Comparison of ENCODE assay signal across 9 cellular contexts in the genomic region with DNA sequence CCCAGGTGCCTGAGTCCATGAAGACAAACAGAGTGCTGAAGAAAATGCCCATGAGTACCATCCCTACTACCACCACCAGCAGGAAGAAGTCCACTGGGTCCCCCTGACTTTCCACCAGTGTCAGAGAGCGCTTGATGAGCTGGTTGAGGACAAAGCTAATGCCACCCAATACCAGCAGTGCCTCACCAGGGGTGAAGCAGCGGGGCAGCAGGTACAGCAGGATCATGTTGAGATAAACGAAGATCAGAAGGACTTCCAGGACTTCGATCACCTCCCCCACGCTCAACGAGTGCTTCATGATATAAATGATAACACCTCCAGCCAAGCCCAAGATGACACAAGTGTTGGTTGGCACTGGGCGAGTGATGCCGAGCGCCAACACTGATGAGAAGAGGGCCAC. TPM values are rescaled to one million over a fixed set of nuclear protein-coding genes. Genes with fewer than 3 reads are reported as not detected.
DNase-seq lines count a peak whose midpoint lies in the region; ATAC-seq and TF ChIP-seq lines count a peak whose summit lies in the region.
"Had no signal": no experiment of that assay in that cellular context is flagged by ENCODE, and none has a peak within 500 bp of the region (broad histone marks: within the 10 kb centered on the region; RNA-seq: fewer than 3 reads in every experiment).

No MANE protein-coding gene starts in this region.

- H3K27ac ChIP-seq in ACC112 (ENCODE audit: low read depth, low read length) (no peak overlapping the region), muscle layer of duodenum (ENCODE audit: low read length) (no peak overlapping the region)

- no peak overlapping the region for H2AFZ ChIP-seq in ACC112 (ENCODE audit: low read length, unreplicated experiment)

- peaks cover 3% of the 10 kb centered on the region for H3K36me3 Mint-ChIP-seq in IgD-negative memory B cell
- no peaks in the 10 kb centered on the region for H3K36me3 Mint-ChIP-seq in chondrocyte (ENCODE audit: low read depth)

- H3K4me1 ChIP-seq in ACC112 (ENCODE audit: control insufficient read depth, insufficient read depth, low read length, unreplicated experiment) (peaks cover 11% of the 10 kb centered on the region), muscle layer of duodenum (ENCODE audit: control insufficient read depth in 1 of 2, insufficient read depth in 2 of 2, low read length in 2 of 2) (peaks cover 6 to 18% of the 10 kb centered on the region in 2 donors)

- H3K9me3 ChIP-seq in muscle layer of duodenum (ENCODE audit: control insufficient read depth in 1 of 2, low read length in 2 of 2): no peaks in the 10 kb centered on the region

- DNase-seq in chondrocyte (ENCODE audit: low spot score) (peak; percentile 36), SHP77 (lab: John Stamatoyannopoulos, UW) (no peak), GM19238 (ENCODE audit: insufficient read length, low spot score) (no peak)
- DNase-seq in central memory CD4-positive, alpha-beta T cell: no peak
- DNase-seq: cortex of kidney had no signal

- H3K4me3 Mint-ChIP-seq in IgD-negative memory B cell (peak overlapping the region; percentile 99), chondrocyte (ENCODE audit: unreplicated experiment) (peak overlapping the region; percentile 79)

- no peaks in the 10 kb centered on the region for H3K27me3 ChIP-seq in ACC112 (ENCODE audit: insufficient read depth, low read length)
- no peaks in the 10 kb centered on the region for H3K27me3 ChIP-seq in muscle layer of duodenum (ENCODE audit: low read depth, low read length)

- peaks cover 16 to 27% (median 20%) of the 10 kb centered on the region in 3 donors for H3K4me1 Mint-ChIP-seq in IgD-negative memory B cell
- H3K4me1 Mint-ChIP-seq in chondrocyte (ENCODE audit: low read depth): peaks cover 29% of the 10 kb centered on the region

- peak overlapping the region; percentile 82 for H3K4me3 ChIP-seq in ACC112 (ENCODE audit: low read depth, low read length)
- peak overlapping the region; percentile 91 to 93 for H3K4me3 ChIP-seq in muscle layer of duodenum (ENCODE audit: low read depth in 1 of 2, low read length in 2 of 2)

- peaks cover 26% of the 10 kb centered on the region for H3K79me2 ChIP-seq in ACC112 (ENCODE audit: control insufficient read depth, insufficient read depth, low read length, unreplicated experiment)

- H3K36me3 ChIP-seq in ACC112 (ENCODE audit: insufficient read depth, low read length) (peaks cover 7% of the 10 kb centered on the region; the same call in 1 of the 2 replicates), muscle layer of duodenum (ENCODE audit: control insufficient read depth in 1 of 2, insufficient read depth in 2 of 2, low read length in 2 of 2) (peaks cover 8 to 13% of the 10 kb centered on the region in 2 donors)

- no peak for ATAC-seq in HG03280 (IDR thresholded peaks at IDR 0.05; ENCODE audit: unreplicated experiment)

- no peaks in the 10 kb centered on the region for H3K27me3 Mint-ChIP-seq in IgD-negative memory B cell
- no peaks in the 10 kb centered on the region for H3K27me3 Mint-ChIP-seq in chondrocyte (ENCODE audit: low read depth)

- no peak for TF ChIP-seq CTCF in chondrocyte (IDR thresholded peaks at IDR 0.05)

- peak overlapping the region; percentile 96 to 99 (median 98) for H3K27ac Mint-ChIP-seq in IgD-negative memory B cell
- H3K27ac Mint-ChIP-seq in chondrocyte (ENCODE audit: unreplicated experiment): peak overlapping the region; percentile 98

- no peaks in the 10 kb centered on the region for H3K9me3 Mint-ChIP-seq in IgD-negative memory B cell
- H3K9me3 Mint-ChIP-seq in chondrocyte (ENCODE audit: low read depth): no peaks in the 10 kb centered on the region

RNA-seq across cellular contexts. Expression of gene DOLK, which starts 0.9 kb away (rescaled TPM):
- 8.5 TPM for polyA plus RNA-seq in IgD-negative memory B cell
- 21.5 to 24.7 TPM (median 22.2 TPM) in 3 replicates for total RNA-seq in chondrocyte

RNA-seq across cellular contexts. Expression of gene NUP188, which starts 1.0 kb away (rescaled TPM):
- 21.9 TPM for polyA plus RNA-seq in IgD-negative memory B cell
- 36.0 to 51.8 TPM (median 38.2 TPM) in 3 replicates for total RNA-seq in chondrocyte

RNA-seq across cellular contexts. Expression of gene PHYHD1, which starts 25.8 kb away (rescaled TPM):
- 1.0 TPM for polyA plus RNA-seq in IgD-negative memory B cell
- total RNA-seq in chondrocyte: 2.8 to 4.4 TPM (median 3.4 TPM) in 3 replicates
